8 cellular contexts compared by ENCODE assay signal in genomic region chr4:2462218-2462991, GRCh38. TPM values are rescaled to one million over a fixed set of nuclear protein-coding genes. Genes with fewer than 3 reads are reported as not detected.
A peak's percentile ranks its signal among the peaks of the same experiment; 100 is the strongest.
DNase-seq lines count a peak whose midpoint lies in the region; ATAC-seq and TF ChIP-seq lines count a peak whose summit lies in the region.

No MANE protein-coding gene starts in this region.

- no peaks in the 10 kb centered on the region for H3K36me3 ChIP-seq in uterus

- peak overlapping the region; percentile 65 to 79 (median 78) for H3K4me3 Mint-ChIP-seq in T-cell

- peaks cover 9 to 18% (median 18%) of the 10 kb centered on the region in 3 donors for H3K4me1 Mint-ChIP-seq in T-cell

- DNase-seq in Daoy (ENCODE audit: low read depth) (peak; percentile 79), T-cell (peak; percentile 16 to 74 (median 56)), right cardiac atrium (peak; percentile 65 to 91 (median 88)), pulmonary artery endothelial cell (ENCODE audit: low read depth, low spot score) (peak; percentile 37), uterus (peak; percentile 49 to 70)
- DNase-seq in Jurkat, Clone E6-1 (ENCODE audit: low read depth, low spot score) = peak; percentile 25

- peak overlapping the region; percentile 48 for H3K27ac ChIP-seq in angular gyrus (ENCODE audit: low read depth, low read length)
- H3K27ac ChIP-seq in right cardiac atrium (ENCODE audit: low read length) = no peak overlapping the region
- peak overlapping the region; percentile 44 to 66 for H3K27ac ChIP-seq in uterus

- intact Hi-C loops in right cardiac atrium (cut with DNase I) = loop anchor here in 2 of 4 donors (10.0 kb wide), 1 partner anchor 238 kb away; no protein-coding TSS in a partner anchor
- intact Hi-C loops in uterus (cut with DNase I; ENCODE audit: low total_unique reads) = loop anchor here (10.0 kb wide), 1 partner anchor 238 kb away; no protein-coding TSS in a partner anchor

- no peak overlapping the region for H3K27ac Mint-ChIP-seq in T-cell

- H3K9me3 Mint-ChIP-seq in T-cell = no peaks in the 10 kb centered on the region

- ATAC-seq in GM21529 (IDR thresholded peaks at IDR 0.05; ENCODE audit: unreplicated experiment) = peak; percentile 85
- peak; percentile 97 to 98 (median 98) for ATAC-seq in T-cell (replicated peaks in 1 of 4)
- ATAC-seq in right cardiac atrium = peak; percentile 92 to 94

- H3K27me3 Mint-ChIP-seq in T-cell = no peaks in the 10 kb centered on the region

- WGBS in right cardiac atrium = 5% methylated on average over 99 of the region's 99 CpGs

- POLR2A ChIA-PET in T-cell (lab: Charles Lee) = interaction anchor here in 1 of 2 donors (0.6 kb wide), 1 partner anchor 1989 kb away, joined by 3 read pairs; no protein-coding TSS in a partner anchor

- CTCF ChIA-PET in T-cell (lab: Charles Lee) = interaction anchor here (0.7 to 1.4 kb wide), 5 partner anchors 69 to 453 kb away, joined by 3 to 12 read pairs (median 5); no protein-coding TSS in a partner anchor

- peak overlapping the region; percentile 23; the same call in 1 of the 2 replicates for H3K4me3 ChIP-seq in Jurkat, Clone E6-1 (ENCODE audit: low read length)
- H3K4me3 ChIP-seq in right cardiac atrium (ENCODE audit: low read length) (peak overlapping the region; percentile 58), uterus (peak overlapping the region; percentile 23 to 57)

- no peak for TF ChIP-seq POLR2A in uterus (IDR thresholded peaks at IDR 0.05)

- H3K36me3 Mint-ChIP-seq in T-cell = no peaks in the 10 kb centered on the region

- no peaks in the 10 kb centered on the region for H3K27me3 ChIP-seq in right cardiac atrium (ENCODE audit: control insufficient read depth, insufficient read depth)
- H3K27me3 ChIP-seq in uterus = no peaks in the 10 kb centered on the region

- no peaks in the 10 kb centered on the region for H3K9me3 ChIP-seq in right cardiac atrium (ENCODE audit: control insufficient read depth, low read length)
- H3K9me3 ChIP-seq in uterus = no peaks in the 10 kb centered on the region

- H3K4me1 ChIP-seq in right cardiac atrium (ENCODE audit: control insufficient read depth, insufficient read depth, low read length) (peaks cover 2% of the 10 kb centered on the region), uterus (peaks cover 0 to 6% of the 10 kb centered on the region in 2 donors)

- peak; percentile 37 to 82 (median 79) for TF ChIP-seq CTCF in uterus (IDR thresholded peaks at IDR 0.05)

RNA-seq across cellular contexts. Expression of gene RNF4, which starts 6.5 kb away (rescaled TPM):
- 89.0 and 137 TPM in 2 replicates for total RNA-seq in Daoy (2014; rRNA removed; shearing (Covaris generic))
- polyA plus RNA-seq in Jurkat, Clone E6-1 (2012; ENCODE audit: insufficient read depth, insufficient read length) = 110 TPM
- total RNA-seq in T-cell (100 to 1,000 TPM in 4 of 5 donors, 10 to 100 TPM in 1; 89.2 to 107 (median 104) TPM), right cardiac atrium (10 to 100 TPM; 28.2 to 35.7 (median 32.1) TPM), pulmonary artery endothelial cell (50.8 and 54.3 TPM in 2 replicates), uterus (10 to 100 TPM; 10.8 to 57.9 (median 33.9) TPM)
- polyA plus RNA-seq in right cardiac atrium = 16.3 TPM

RNA-seq across cellular contexts. Expression of gene CFAP99, which starts 43.6 kb away (rescaled TPM):
- total RNA-seq in Daoy (2014; rRNA removed; shearing (Covaris generic)) = not detected in 2 replicates
- polyA plus RNA-seq in Jurkat, Clone E6-1 (2012; ENCODE audit: insufficient read depth, insufficient read length) = not detected
- under 1 TPM in 3 of 5 donors, not detected in 2; 0.09 to 0.20 (median 0.13) TPM for total RNA-seq in T-cell
- not detected for total RNA-seq in right cardiac atrium
- polyA plus RNA-seq in right cardiac atrium = not detected
- total RNA-seq in pulmonary artery endothelial cell = 0.04 TPM in 1 of 2 replicates, not detected in the other
- total RNA-seq in uterus = under 1 TPM in 2 of 4 donors, not detected in 2; 0.21 to 0.46 TPM

RNA-seq across cellular contexts. Expression of gene ZFYVE28, which starts 44.0 kb away (rescaled TPM):
- total RNA-seq in Daoy (2014; rRNA removed; shearing (Covaris generic)) = 0.97 and 1.5 TPM in 2 replicates
- polyA plus RNA-seq in Jurkat, Clone E6-1 (2012; ENCODE audit: insufficient read depth, insufficient read length) = 3.6 TPM
- total RNA-seq in T-cell (10 to 100 TPM; 33.4 to 56.2 (median 45.4) TPM), right cardiac atrium (1 to 10 TPM; 4.4 to 5.9 (median 5.5) TPM), pulmonary artery endothelial cell (10.8 and 12.3 TPM in 2 replicates), uterus (10 to 100 TPM in 3 of 4 donors, 1 to 10 TPM in 1; 5.4 to 16.7 (median 13.4) TPM)
- polyA plus RNA-seq in right cardiac atrium = 3.5 TPM

Comparison
In these comparisons a context has a peak if more than half of its experiments do, and no peak if none do; other contexts are left out.
1. DNase-seq: peak in every context shown above with its lines; median percentile 88 in right cardiac atrium; 79 in Daoy; 60 in uterus; 56 in T-cell; 37 in pulmonary artery endothelial cell; 25 in Jurkat, Clone E6-1.